17 cellular contexts compared by ENCODE assay signal in genomic region chr18:35134190-35134730, GRCh38.
A peak's percentile ranks its signal among the peaks of the same experiment; 100 is the strongest.
DNase-seq lines count a peak whose midpoint lies in the region; ATAC-seq and TF ChIP-seq lines count a peak whose summit lies in the region.
"Had no signal": no experiment of that assay in that cellular context is flagged by ENCODE, and none has a peak within 500 bp of the region (broad histone marks: within the 10 kb centered on the region; RNA-seq: fewer than 3 reads in every experiment).

No MANE protein-coding gene starts in this region.

- peaks cover 2% of the 10 kb centered on the region for H3K4me1 ChIP-seq in GM23338 (ENCODE audit: insufficient read depth)
- H3K4me1 ChIP-seq: Caco-2 had no signal

- H3K4me3 Mint-ChIP-seq in activated CD8-positive, alpha-beta T cell treated with anti-CD3 and anti-CD28 coated beads for 36 hours: no peak overlapping the region
- H3K4me3 Mint-ChIP-seq in activated CD8-positive, alpha-beta T cell treated with anti-CD3 and anti-CD28 coated beads, Interleukin-2, amount 10 ng/mL, durations not matched to agents 7 days and 5 days: no peak overlapping the region
- H3K4me3 Mint-ChIP-seq in GM23338 (no peak overlapping the region), immature natural killer cell (no peak overlapping the region)
- no peak overlapping the region for H3K4me3 Mint-ChIP-seq in stimulated activated effector memory CD8-positive, alpha-beta T cell treated with anti-CD3 and anti-CD28 coated beads, Interleukin-12 subunit alpha, Interleukin-12 subunit beta, amount 100 ng/mL, for 72 hours
- H3K4me3 Mint-ChIP-seq: CD8-positive, alpha-beta memory T cell; HFFc6 had no signal

- H3K4me2 ChIP-seq in GM23338: no peak overlapping the region
- H3K4me2 ChIP-seq: BLaER1 had no signal

- CTCF ChIA-PET in activated CD8-positive, alpha-beta T cell treated with anti-CD3 and anti-CD28 coated beads for 36 hours (lab: Charles Lee): interaction anchor here (1.1 to 2.8 kb wide), 2 partner anchors 13 to 128 kb away, joined by 3 to 6 read pairs; no protein-coding TSS in a partner anchor
- CTCF ChIA-PET in activated CD8-positive, alpha-beta T cell treated with anti-CD3 and anti-CD28 coated beads, Interleukin-2, amount 10 ng/mL, durations not matched to agents 7 days and 5 days (lab: Charles Lee): no interaction called here

- intact Hi-C loops in activated CD8-positive, alpha-beta T cell treated with anti-CD3 and anti-CD28 coated beads for 36 hours (cut with micrococcal nuclease): no loop called here

- no peak overlapping the region for H3K27ac ChIP-seq in GM23338 (ENCODE audit: low read depth)
- H3K27ac ChIP-seq: BLaER1, HL-60 had no signal

- POLR2A ChIA-PET in activated CD8-positive, alpha-beta T cell treated with anti-CD3 and anti-CD28 coated beads for 36 hours (lab: Charles Lee): no interaction called here
- POLR2A ChIA-PET in activated CD8-positive, alpha-beta T cell treated with anti-CD3 and anti-CD28 coated beads, Interleukin-2, amount 10 ng/mL, durations not matched to agents 7 days and 5 days (lab: Charles Lee): no interaction called here

- H3K36me3 ChIP-seq in GM23338 (ENCODE audit: insufficient read depth): no peaks in the 10 kb centered on the region

- DNase-seq in activated CD8-positive, alpha-beta T cell treated with anti-CD3 and anti-CD28 coated beads for 36 hours: no peak
- DNase-seq in activated CD8-positive, alpha-beta T cell treated with anti-CD3 and anti-CD28 coated beads, Interleukin-2, amount 10 ng/mL, durations not matched to agents 7 days and 5 days: no peak
- DNase-seq in GM23338 (ENCODE audit: low spot score) (no peak), immature natural killer cell (no peak), NCI-H345 treated with DMSO at 0.1 percent for 48 hours (lab: John Stamatoyannopoulos, UW; ENCODE audit: unreplicated experiment) (no peak), RKO (ENCODE audit: low spot score) (no peak)
- DNase-seq in stimulated activated effector memory CD8-positive, alpha-beta T cell treated with anti-CD3 and anti-CD28 coated beads, Interleukin-12 subunit alpha, Interleukin-12 subunit beta, amount 100 ng/mL, for 72 hours (ENCODE audit: low spot score in 2 of 2): no peak
- DNase-seq: 8988T; AML-193; Caco-2; CD8-positive, alpha-beta memory T cell; DND-41; GF-D8; HCEC 1CT; HFFc6 had no signal

- no peak overlapping the region for H3K4me3 ChIP-seq in GM23338
- H3K4me3 ChIP-seq: BLaER1 had no signal

- H3K27me3 Mint-ChIP-seq in activated CD8-positive, alpha-beta T cell treated with anti-CD3 and anti-CD28 coated beads for 36 hours: no peaks in the 10 kb centered on the region
- H3K27me3 Mint-ChIP-seq in activated CD8-positive, alpha-beta T cell treated with anti-CD3 and anti-CD28 coated beads, Interleukin-2, amount 10 ng/mL, durations not matched to agents 7 days and 5 days (ENCODE audit: low read depth): no peaks in the 10 kb centered on the region
- H3K27me3 Mint-ChIP-seq in GM23338 (ENCODE audit: insufficient read depth, low read depth, poor library complexity) (peaks cover 3% of the 10 kb centered on the region), immature natural killer cell (ENCODE audit: low read depth in 3 of 3) (peaks cover 0 to 15% (median 6%) of the 10 kb centered on the region in 3 donors)

- peaks cover 20% of the 10 kb centered on the region for H3K36me3 Mint-ChIP-seq in activated CD8-positive, alpha-beta T cell treated with anti-CD3 and anti-CD28 coated beads for 36 hours (ENCODE audit: low read depth)
- H3K36me3 Mint-ChIP-seq in activated CD8-positive, alpha-beta T cell treated with anti-CD3 and anti-CD28 coated beads, Interleukin-2, amount 10 ng/mL, durations not matched to agents 7 days and 5 days (ENCODE audit: low read depth): peaks cover 35% of the 10 kb centered on the region
- peaks cover 3% of the 10 kb centered on the region; the same call in 1 of the 3 replicates for H3K36me3 Mint-ChIP-seq in GM23338 (ENCODE audit: low read depth)
- peaks cover 18 to 39% (median 26%) of the 10 kb centered on the region in 3 donors for H3K36me3 Mint-ChIP-seq in immature natural killer cell
- peaks cover 69% of the 10 kb centered on the region for H3K36me3 Mint-ChIP-seq in stimulated activated effector memory CD8-positive, alpha-beta T cell treated with anti-CD3 and anti-CD28 coated beads, Interleukin-12 subunit alpha, Interleukin-12 subunit beta, amount 100 ng/mL, for 72 hours

- no peak for TF ChIP-seq CTCF in activated CD8-positive, alpha-beta T cell treated with anti-CD3 and anti-CD28 coated beads for 36 hours (IDR thresholded peaks at IDR 0.05)
- TF ChIP-seq CTCF in GM23338 (conservative IDR thresholded peaks at IDR 0.05; ENCODE audit: low read depth in 2 of 2): no peak

- no peak overlapping the region for H2AFZ ChIP-seq in GM23338

- H3F3A ChIP-seq in GM23338 (replicated peaks; ENCODE audit: low read depth): no peaks in the 10 kb centered on the region

- no peaks in the 10 kb centered on the region for H3K9me2 ChIP-seq in GM23338 (ENCODE audit: insufficient read depth)

- no peaks in the 10 kb centered on the region for H3K27me3 ChIP-seq in GM23338 (ENCODE audit: insufficient read depth)
- H3K27me3 ChIP-seq: BLaER1 had no signal

- H4K20me1 ChIP-seq in GM23338 (replicated peaks; ENCODE audit: insufficient read depth): no peaks in the 10 kb centered on the region
- H4K20me1 ChIP-seq: BLaER1 had no signal

- H3K9me3 Mint-ChIP-seq in activated CD8-positive, alpha-beta T cell treated with anti-CD3 and anti-CD28 coated beads for 36 hours: no peaks in the 10 kb centered on the region
- no peaks in the 10 kb centered on the region for H3K9me3 Mint-ChIP-seq in activated CD8-positive, alpha-beta T cell treated with anti-CD3 and anti-CD28 coated beads, Interleukin-2, amount 10 ng/mL, durations not matched to agents 7 days and 5 days (ENCODE audit: insufficient read depth)
- H3K9me3 Mint-ChIP-seq in GM23338: no peaks in the 10 kb centered on the region
- no peaks in the 10 kb centered on the region for H3K9me3 Mint-ChIP-seq in immature natural killer cell
- H3K9me3 Mint-ChIP-seq in stimulated activated effector memory CD8-positive, alpha-beta T cell treated with anti-CD3 and anti-CD28 coated beads, Interleukin-12 subunit alpha, Interleukin-12 subunit beta, amount 100 ng/mL, for 72 hours: no peaks in the 10 kb centered on the region
- H3K9me3 Mint-ChIP-seq: CD8-positive, alpha-beta memory T cell; HFFc6 had no signal

- H3K27ac Mint-ChIP-seq in activated CD8-positive, alpha-beta T cell treated with anti-CD3 and anti-CD28 coated beads for 36 hours: peak overlapping the region; percentile 17
- H3K27ac Mint-ChIP-seq in activated CD8-positive, alpha-beta T cell treated with anti-CD3 and anti-CD28 coated beads, Interleukin-2, amount 10 ng/mL, durations not matched to agents 7 days and 5 days: no peak overlapping the region
- H3K27ac Mint-ChIP-seq in GM23338 (0 out of 2 replicates have a peak overlapping the region, but pooled peaks have one; percentile 16), immature natural killer cell (peak overlapping the region in 5 of 6 donors; percentile 14 to 92 (median 44))
- no peak overlapping the region for H3K27ac Mint-ChIP-seq in stimulated activated effector memory CD8-positive, alpha-beta T cell treated with anti-CD3 and anti-CD28 coated beads, Interleukin-12 subunit alpha, Interleukin-12 subunit beta, amount 100 ng/mL, for 72 hours
- H3K27ac Mint-ChIP-seq: HFFc6 had no signal

- ATAC-seq in activated CD8-positive, alpha-beta T cell treated with anti-CD3 and anti-CD28 coated beads for 36 hours: no peak
- ATAC-seq in activated CD8-positive, alpha-beta T cell treated with anti-CD3 and anti-CD28 coated beads, Interleukin-2, amount 10 ng/mL, durations not matched to agents 7 days and 5 days: no peak
- ATAC-seq in GM23338: no peak
- peak; percentile 83 for ATAC-seq in stimulated activated effector memory CD8-positive, alpha-beta T cell treated with anti-CD3 and anti-CD28 coated beads, Interleukin-12 subunit alpha, Interleukin-12 subunit beta, amount 100 ng/mL, for 72 hours

- H3K4me1 Mint-ChIP-seq in activated CD8-positive, alpha-beta T cell treated with anti-CD3 and anti-CD28 coated beads for 36 hours (ENCODE audit: low read depth): no peaks in the 10 kb centered on the region
- H3K4me1 Mint-ChIP-seq in activated CD8-positive, alpha-beta T cell treated with anti-CD3 and anti-CD28 coated beads, Interleukin-2, amount 10 ng/mL, durations not matched to agents 7 days and 5 days (ENCODE audit: low read depth): no peaks in the 10 kb centered on the region
- H3K4me1 Mint-ChIP-seq in GM23338 (peaks cover 19% of the 10 kb centered on the region; the same call in 2 of the 3 replicates), immature natural killer cell (peaks cover 49 to 64% of the 10 kb centered on the region in 2 donors)
- H3K4me1 Mint-ChIP-seq in stimulated activated effector memory CD8-positive, alpha-beta T cell treated with anti-CD3 and anti-CD28 coated beads, Interleukin-12 subunit alpha, Interleukin-12 subunit beta, amount 100 ng/mL, for 72 hours: peaks cover 13% of the 10 kb centered on the region
- H3K4me1 Mint-ChIP-seq: CD8-positive, alpha-beta memory T cell had no signal

- no peaks in the 10 kb centered on the region for H3K79me2 ChIP-seq in GM23338 (replicated peaks; ENCODE audit: insufficient read depth)

TF ChIP-seq in GM23338, 12 proteins besides CTCF, POLR2A, EP300 and RAD21 (continues in another document):
- no peak for TF ChIP-seq JUNB (IDR thresholded peaks at IDR 0.05; ENCODE audit: unreplicated experiment)
- TF ChIP-seq, protein P1, sequence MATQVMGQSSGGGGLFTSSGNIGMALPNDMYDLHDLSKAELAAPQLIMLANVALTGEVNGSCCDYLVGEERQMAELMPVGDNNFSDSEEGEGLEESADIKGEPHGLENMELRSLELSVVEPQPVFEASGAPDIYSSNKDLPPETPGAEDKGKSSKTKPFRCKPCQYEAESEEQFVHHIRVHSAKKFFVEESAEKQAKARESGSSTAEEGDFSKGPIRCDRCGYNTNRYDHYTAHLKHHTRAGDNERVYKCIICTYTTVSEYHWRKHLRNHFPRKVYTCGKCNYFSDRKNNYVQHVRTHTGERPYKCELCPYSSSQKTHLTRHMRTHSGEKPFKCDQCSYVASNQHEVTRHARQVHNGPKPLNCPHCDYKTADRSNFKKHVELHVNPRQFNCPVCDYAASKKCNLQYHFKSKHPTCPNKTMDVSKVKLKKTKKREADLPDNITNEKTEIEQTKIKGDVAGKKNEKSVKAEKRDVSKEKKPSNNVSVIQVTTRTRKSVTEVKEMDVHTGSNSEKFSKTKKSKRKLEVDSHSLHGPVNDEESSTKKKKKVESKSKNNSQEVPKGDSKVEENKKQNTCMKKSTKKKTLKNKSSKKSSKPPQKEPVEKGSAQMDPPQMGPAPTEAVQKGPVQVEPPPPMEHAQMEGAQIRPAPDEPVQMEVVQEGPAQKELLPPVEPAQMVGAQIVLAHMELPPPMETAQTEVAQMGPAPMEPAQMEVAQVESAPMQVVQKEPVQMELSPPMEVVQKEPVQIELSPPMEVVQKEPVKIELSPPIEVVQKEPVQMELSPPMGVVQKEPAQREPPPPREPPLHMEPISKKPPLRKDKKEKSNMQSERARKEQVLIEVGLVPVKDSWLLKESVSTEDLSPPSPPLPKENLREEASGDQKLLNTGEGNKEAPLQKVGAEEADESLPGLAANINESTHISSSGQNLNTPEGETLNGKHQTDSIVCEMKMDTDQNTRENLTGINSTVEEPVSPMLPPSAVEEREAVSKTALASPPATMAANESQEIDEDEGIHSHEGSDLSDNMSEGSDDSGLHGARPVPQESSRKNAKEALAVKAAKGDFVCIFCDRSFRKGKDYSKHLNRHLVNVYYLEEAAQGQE (IDR thresholded peaks at IDR 0.05; ENCODE audit: unreplicated experiment): no peak

Comparison
In these comparisons a context has a peak if more than half of its experiments do, and no peak if none do; other contexts are left out.
1. H3K27ac Mint-ChIP-seq: peak in activated CD8-positive, alpha-beta T cell treated with anti-CD3 and anti-CD28 coated beads for 36 hours (single experiment), GM23338 (single experiment) and immature natural killer cell (5 of 6); none in activated CD8-positive, alpha-beta T cell treated with anti-CD3 and anti-CD28 coated beads, Interleukin-2, amount 10 ng/mL, durations not matched to agents 7 days and 5 days (single experiment) and stimulated activated effector memory CD8-positive, alpha-beta T cell treated with anti-CD3 and anti-CD28 coated beads, Interleukin-12 subunit alpha, Interleukin-12 subunit beta, amount 100 ng/mL, for 72 hours (single experiment).